28 cellular contexts compared by ENCODE assay signal in the genomic region with DNA sequence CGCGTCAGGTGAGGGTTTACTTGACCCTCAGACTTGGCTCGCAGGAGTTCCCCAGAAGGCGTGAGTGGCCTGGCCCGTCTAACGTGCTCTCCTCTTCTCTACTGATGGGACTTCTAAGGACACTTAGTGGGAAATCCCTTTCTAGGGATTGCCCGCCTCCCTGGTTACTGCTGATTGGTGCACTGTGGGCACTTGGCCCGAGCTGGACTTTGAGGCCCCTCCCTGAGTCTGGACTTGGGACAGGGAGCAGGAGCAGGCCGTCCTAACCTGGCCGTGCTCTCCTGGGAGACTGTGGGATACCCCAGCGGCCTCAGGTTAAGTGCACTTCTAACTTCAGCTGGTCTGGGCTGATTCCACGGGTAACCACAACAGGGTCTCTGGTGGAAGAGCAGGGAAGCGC.
"Had no signal": no experiment of that assay in that cellular context is flagged by ENCODE, and none has a peak within 500 bp of the region (broad histone marks: within the 10 kb centered on the region; RNA-seq: fewer than 3 reads in every experiment).

No MANE protein-coding gene starts in this region.

- H3K27ac ChIP-seq: coronary artery, esophagus squamous epithelium, heart right ventricle, pancreas, right lobe of liver, suprapubic skin, transverse colon had no signal

- H3K4me3 ChIP-seq: coronary artery, esophagus squamous epithelium, heart right ventricle, mucosa of descending colon, pancreas, right lobe of liver, suprapubic skin, transverse colon had no signal

- H3K27ac Mint-ChIP-seq: mesothelial cell of epicardium; naive B cell; natural killer cell treated with Interleukin-12 subunit alpha and Interleukin-12 subunit beta and Interleukin-15 and Interleukin-18, amount 100 ng/mL, for 72 hours; stimulated activated naive CD8-positive, alpha-beta T cell treated with anti-CD3 and anti-CD28 coated beads, Interleukin-15, amount 100 ng/mL, for 72 hours had no signal

- H3K4me3 Mint-ChIP-seq: central memory CD8-positive, alpha-beta T cell; mesothelial cell of epicardium; naive B cell; natural killer cell treated with Interleukin-12 subunit alpha and Interleukin-12 subunit beta and Interleukin-15 and Interleukin-18, amount 100 ng/mL, for 72 hours; stimulated activated naive CD8-positive, alpha-beta T cell treated with anti-CD3 and anti-CD28 coated beads, Interleukin-15, amount 100 ng/mL, for 72 hours had no signal

- H3K36me3 Mint-ChIP-seq: naive B cell; natural killer cell treated with Interleukin-12 subunit alpha and Interleukin-12 subunit beta and Interleukin-15 and Interleukin-18, amount 100 ng/mL, for 72 hours had no signal

- H3K27me3 Mint-ChIP-seq: central memory CD8-positive, alpha-beta T cell; naive B cell; natural killer cell treated with Interleukin-12 subunit alpha and Interleukin-12 subunit beta and Interleukin-15 and Interleukin-18, amount 100 ng/mL, for 72 hours; stimulated activated naive CD8-positive, alpha-beta T cell treated with anti-CD3 and anti-CD28 coated beads, Interleukin-15, amount 100 ng/mL, for 72 hours had no signal

- H3K36me3 ChIP-seq: transverse colon had no signal

- DNase-seq: dermis blood vessel endothelial cell; effector memory CD4-positive, alpha-beta T cell; erythroblast; esophagus squamous epithelium; foreskin melanocyte; glutamatergic neuron; heart right ventricle; hippocampal formation; left cardiac atrium; mesenchymal stem cell; mucosa of descending colon; naive B cell; occipital lobe; right lobe of liver; small intestine; stimulated activated CD4-positive, alpha-beta T cell treated with anti-CD3 and anti-CD28 coated beads, Interleukin-15, amount 100 ng/mL, for 24 hours; stimulated activated CD4-positive, alpha-beta T cell treated with anti-CD3 and anti-CD28 coated beads, Interleukin-4, amount 100 ng/mL, for 1 hour; stimulated activated CD8-positive, alpha-beta memory T cell treated with anti-CD3 and anti-CD28 coated beads, Interleukin-4, amount 100 ng/mL, for 48 hours; stimulated activated naive CD4-positive, alpha-beta T cell; stimulated activated naive CD8-positive, alpha-beta T cell treated with anti-CD3 and anti-CD28 coated beads, Interleukin-15, amount 100 ng/mL, for 72 hours; transverse colon had no signal

- H3K4me1 ChIP-seq: esophagus squamous epithelium, heart right ventricle, pancreas, right lobe of liver, suprapubic skin, transverse colon had no signal

- H3K4me1 Mint-ChIP-seq: central memory CD8-positive, alpha-beta T cell; mesothelial cell of epicardium; naive B cell; stimulated activated naive CD8-positive, alpha-beta T cell treated with anti-CD3 and anti-CD28 coated beads, Interleukin-15, amount 100 ng/mL, for 72 hours had no signal

- H3K9me3 ChIP-seq: esophagus squamous epithelium, heart right ventricle, mucosa of descending colon, pancreas, right lobe of liver, suprapubic skin, transverse colon had no signal

- ATAC-seq: heart right ventricle; left cardiac atrium; mucosa of descending colon; natural killer cell treated with Interleukin-12 subunit alpha and Interleukin-12 subunit beta and Interleukin-15 and Interleukin-18, amount 100 ng/mL, for 72 hours; pancreas; stimulated activated naive CD8-positive, alpha-beta T cell treated with anti-CD3 and anti-CD28 coated beads, Interleukin-15, amount 100 ng/mL, for 72 hours had no signal

- H3K27me3 ChIP-seq: esophagus squamous epithelium, heart right ventricle, pancreas, right lobe of liver, suprapubic skin, transverse colon had no signal

- FAIRE-seq: islet of Langerhans, pancreas, small intestine had no signal

- H3K9me3 Mint-ChIP-seq: central memory CD8-positive, alpha-beta T cell; naive B cell; natural killer cell treated with Interleukin-12 subunit alpha and Interleukin-12 subunit beta and Interleukin-15 and Interleukin-18, amount 100 ng/mL, for 72 hours; stimulated activated naive CD8-positive, alpha-beta T cell treated with anti-CD3 and anti-CD28 coated beads, Interleukin-15, amount 100 ng/mL, for 72 hours had no signal
